17 cellular contexts compared by ENCODE assay signal in the genomic region with DNA sequence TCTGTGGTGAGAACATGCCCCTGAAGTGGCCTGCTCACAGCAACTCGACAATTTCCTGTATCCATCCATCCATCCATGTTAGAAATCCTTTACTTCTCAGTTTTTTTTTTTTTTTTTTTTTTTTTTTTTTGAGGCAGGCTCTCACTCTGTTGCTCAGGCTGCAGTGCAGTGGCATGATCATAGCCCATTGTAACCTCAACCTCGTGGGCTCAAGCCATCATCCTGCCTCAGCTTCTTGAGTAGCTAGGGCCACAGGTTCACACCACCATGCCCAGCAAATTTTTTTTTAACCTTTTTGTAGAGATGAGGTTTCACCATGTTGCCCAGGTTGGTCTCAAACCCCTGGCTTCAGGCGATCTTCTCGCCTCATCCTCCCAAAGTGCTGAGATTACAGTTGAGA.
DNase-seq lines count a peak whose midpoint lies in the region; ATAC-seq and TF ChIP-seq lines count a peak whose summit lies in the region.
"Had no signal": no experiment of that assay in that cellular context is flagged by ENCODE, and none has a peak within 500 bp of the region (broad histone marks: within the 10 kb centered on the region; RNA-seq: fewer than 3 reads in every experiment).

No MANE protein-coding gene starts in this region.

- H2AFZ ChIP-seq in DND-41 (ENCODE audit: low read depth, low read length) (no peak overlapping the region), smooth muscle cell (ENCODE audit: low read depth) (no peak overlapping the region)

- no peak for TF ChIP-seq CTCF in DND-41 (IDR thresholded peaks at IDR 0.05; ENCODE audit: borderline replicate concordance, extremely low read depth, low read length, poor library complexity, severe bottlenecking)
- no peak for TF ChIP-seq CTCF in smooth muscle cell (IDR thresholded peaks at IDR 0.05; ENCODE audit: borderline replicate concordance, insufficient read depth, poor library complexity, severe bottlenecking)

- DNase-seq in DND-41 (no peak), smooth muscle cell (lab: John Stamatoyannopoulos, UW; ENCODE audit: unreplicated experiment) (no peak), NCI-H526 (lab: John Stamatoyannopoulos, UW) (no peak), posterior cingulate gyrus (no peak)
- peak; percentile 46 for DNase-seq in activated CD8-positive, alpha-beta T cell treated with anti-CD3 and anti-CD28 coated beads, Interleukin-2, amount 10 ng/mL, durations not matched to agents 7 days and 5 days
- DNase-seq in effector memory CD8-positive, alpha-beta T cell: no peak
- DNase-seq: GDM1, NCI-H1105 treated with DMSO at 0.1 percent for 48 hours, NCI-H2081, NCI-H2171, NCI-H345, NCI-H524, NCI-H82 had no signal

- no peaks in the 10 kb centered on the region for H3K27me3 Mint-ChIP-seq in activated CD8-positive, alpha-beta T cell treated with anti-CD3 and anti-CD28 coated beads, Interleukin-2, amount 10 ng/mL, durations not matched to agents 7 days and 5 days (ENCODE audit: low read depth)
- no peaks in the 10 kb centered on the region for H3K27me3 Mint-ChIP-seq in effector memory CD8-positive, alpha-beta T cell
- H3K27me3 Mint-ChIP-seq: IgD-negative memory B cell had no signal

- CTCF ChIA-PET in activated CD8-positive, alpha-beta T cell treated with anti-CD3 and anti-CD28 coated beads, Interleukin-2, amount 10 ng/mL, durations not matched to agents 7 days and 5 days (lab: Charles Lee): interaction anchor here (1.5 kb wide), 1 partner anchor 27 kb away, joined by 9 read pairs; no protein-coding TSS in a partner anchor

- H3K27me3 ChIP-seq in DND-41 (ENCODE audit: insufficient read depth, low read length, poor library complexity): no peaks in the 10 kb centered on the region
- H3K27me3 ChIP-seq in smooth muscle cell (ENCODE audit: low read depth): no peaks in the 10 kb centered on the region

- H3K9me3 Mint-ChIP-seq in activated CD8-positive, alpha-beta T cell treated with anti-CD3 and anti-CD28 coated beads, Interleukin-2, amount 10 ng/mL, durations not matched to agents 7 days and 5 days (ENCODE audit: insufficient read depth): no peaks in the 10 kb centered on the region
- no peaks in the 10 kb centered on the region for H3K9me3 Mint-ChIP-seq in effector memory CD8-positive, alpha-beta T cell
- H3K9me3 Mint-ChIP-seq: IgD-negative memory B cell had no signal

- H3K4me3 Mint-ChIP-seq in activated CD8-positive, alpha-beta T cell treated with anti-CD3 and anti-CD28 coated beads, Interleukin-2, amount 10 ng/mL, durations not matched to agents 7 days and 5 days: no peak overlapping the region
- peak overlapping the region in 1 of 2 donors; percentile 28 for H3K4me3 Mint-ChIP-seq in effector memory CD8-positive, alpha-beta T cell

- H3K9ac ChIP-seq in DND-41 (ENCODE audit: low read depth, low read length) (no peak overlapping the region), smooth muscle cell (ENCODE audit: low read depth) (no peak overlapping the region)

- ATAC-seq in DND-41 (ENCODE audit: insufficient read depth, low read depth) (0 out of 3 replicates have a peak, but pooled peaks have one; percentile 33), GM18505 (IDR thresholded peaks at IDR 0.05; ENCODE audit: unreplicated experiment) (no peak)
- ATAC-seq in activated CD8-positive, alpha-beta T cell treated with anti-CD3 and anti-CD28 coated beads, Interleukin-2, amount 10 ng/mL, durations not matched to agents 7 days and 5 days: peak; percentile 51
- ATAC-seq in effector memory CD8-positive, alpha-beta T cell (replicated peaks): peak; percentile 41
- ATAC-seq: Panc1 had no signal

- peaks cover 24% of the 10 kb centered on the region for H3K36me3 Mint-ChIP-seq in activated CD8-positive, alpha-beta T cell treated with anti-CD3 and anti-CD28 coated beads, Interleukin-2, amount 10 ng/mL, durations not matched to agents 7 days and 5 days (ENCODE audit: low read depth)
- peaks cover 10% of the 10 kb centered on the region for H3K36me3 Mint-ChIP-seq in effector memory CD8-positive, alpha-beta T cell (ENCODE audit: insufficient read depth)

- no peak for TF ChIP-seq POLR2A in GM18505 (IDR thresholded peaks at IDR 0.05; ENCODE audit: borderline replicate concordance, extremely low read depth, insufficient read depth, insufficient read length)

- peaks cover 45% of the 10 kb centered on the region for H3K4me1 Mint-ChIP-seq in activated CD8-positive, alpha-beta T cell treated with anti-CD3 and anti-CD28 coated beads, Interleukin-2, amount 10 ng/mL, durations not matched to agents 7 days and 5 days (ENCODE audit: low read depth)
- peaks cover 34 to 38% of the 10 kb centered on the region in 2 donors for H3K4me1 Mint-ChIP-seq in effector memory CD8-positive, alpha-beta T cell (ENCODE audit: low read depth in 2 of 2)

- H3F3A ChIP-seq in smooth muscle cell (ENCODE audit: low read depth): no peaks in the 10 kb centered on the region

- H3K27ac ChIP-seq in DND-41 (ENCODE audit: low read length) (no peak overlapping the region), smooth muscle cell (ENCODE audit: low read depth) (no peak overlapping the region)
- H3K27ac ChIP-seq: C4-2B had no signal

- intact Hi-C loops in posterior cingulate gyrus (cut with DNase I): no loop called here

- H3K36me3 ChIP-seq in DND-41 (ENCODE audit: insufficient read depth, low read length): no peaks in the 10 kb centered on the region
- H3K36me3 ChIP-seq in smooth muscle cell (ENCODE audit: low read depth): no peaks in the 10 kb centered on the region

- H3K9me3 ChIP-seq in DND-41 (ENCODE audit: insufficient read depth, low read length, severe bottlenecking) (no peaks in the 10 kb centered on the region), smooth muscle cell (replicated peaks; ENCODE audit: low read depth) (no peaks in the 10 kb centered on the region)

- H3K4me3 ChIP-seq in DND-41 (ENCODE audit: low read depth in 1 of 2, low read length in 2 of 2) (no peak overlapping the region), smooth muscle cell (no peak overlapping the region)

- H3K4me1 ChIP-seq in DND-41 (ENCODE audit: insufficient read depth, low read length): peaks cover 9% of the 10 kb centered on the region
- peaks cover 12% of the 10 kb centered on the region for H3K4me1 ChIP-seq in smooth muscle cell (ENCODE audit: low read depth)

- WGBS in smooth muscle cell (ENCODE audit: low lambda C conversion rate): 88% methylated on average over 4 of the region's 4 CpGs

- H3K79me2 ChIP-seq in DND-41 (ENCODE audit: insufficient read depth, low read length) (no peaks in the 10 kb centered on the region), smooth muscle cell (ENCODE audit: low read depth) (no peaks in the 10 kb centered on the region)

- H4K20me1 ChIP-seq in DND-41 (ENCODE audit: insufficient read depth, low read length) (no peaks in the 10 kb centered on the region), smooth muscle cell (ENCODE audit: low read depth) (no peaks in the 10 kb centered on the region)

- H3K27ac Mint-ChIP-seq in activated CD8-positive, alpha-beta T cell treated with anti-CD3 and anti-CD28 coated beads, Interleukin-2, amount 10 ng/mL, durations not matched to agents 7 days and 5 days: peak overlapping the region; percentile 40
- H3K27ac Mint-ChIP-seq in effector memory CD8-positive, alpha-beta T cell: peak overlapping the region; percentile 64 to 69

- H3K4me2 ChIP-seq in DND-41 (ENCODE audit: insufficient read depth, low read length) (no peak overlapping the region), smooth muscle cell (no peak overlapping the region)

- POLR2A ChIA-PET in activated CD8-positive, alpha-beta T cell treated with anti-CD3 and anti-CD28 coated beads, Interleukin-2, amount 10 ng/mL, durations not matched to agents 7 days and 5 days (lab: Charles Lee): interaction anchor here (0.6 kb wide), 1 partner anchor 374 kb away, joined by 3 read pairs; a partner anchor contains a TSS
